ENCODE assay signal across 8 cellular contexts in genomic region chr6:27479319-27480182, GRCh38.
DNase-seq lines count a peak whose midpoint lies in the region; ATAC-seq and TF ChIP-seq lines count a peak whose summit lies in the region.

No MANE protein-coding gene starts in this region.

- peak; percentile 53 for ATAC-seq in GM18870 (IDR thresholded peaks at IDR 0.05; ENCODE audit: unreplicated experiment)
- ATAC-seq in HG03097 (IDR thresholded peaks at IDR 0.05; ENCODE audit: low FRiP score, unreplicated experiment) = peak; percentile 65

- DNase-seq in AG08395 (ENCODE audit: low spot score) (peak; percentile 85), NCI-H2196 (lab: John Stamatoyannopoulos, UW; ENCODE audit: unreplicated experiment) (peak; percentile 75), cardiac fibroblast (ENCODE audit: low read depth in 2 of 2) (peak; percentile 95 to 98), islet precursor cell (peak; percentile 90)
- DNase-seq in stimulated activated CD4-positive, alpha-beta T cell treated with anti-CD3 and anti-CD28 coated beads, Interleukin-12 subunit alpha, Interleukin-12 subunit beta, amount 100 ng/mL, for 48 hours (ENCODE audit: low read depth in 2 of 3, low spot score in 1 of 3) = peak; percentile 69 to 91 (median 79)

- H3K4me3 ChIP-seq in WI38 (ENCODE audit: low read depth, low read length) (peak overlapping the region; percentile 91), cardiac fibroblast (replicated peaks in 1 of 2; ENCODE audit: low read depth in 2 of 2, low read length in 2 of 2) (peak overlapping the region; percentile 66 to 73)

- TF ChIP-seq CTCF in WI38 (IDR thresholded peaks at IDR 0.05; ENCODE audit: low read depth, low read length) = no peak
- TF ChIP-seq CTCF in cardiac fibroblast (IDR thresholded peaks at IDR 0.05; ENCODE audit: low read depth, low read length) = no peak

Comparison
In these comparisons a context has a peak if more than half of its experiments do, and no peak if none do; other contexts are left out.
1. Peak in every context shown above with its lines: DNase-seq, ATAC-seq and H3K4me3 ChIP-seq.